20 cellular contexts compared by ENCODE assay signal in the genomic region with DNA sequence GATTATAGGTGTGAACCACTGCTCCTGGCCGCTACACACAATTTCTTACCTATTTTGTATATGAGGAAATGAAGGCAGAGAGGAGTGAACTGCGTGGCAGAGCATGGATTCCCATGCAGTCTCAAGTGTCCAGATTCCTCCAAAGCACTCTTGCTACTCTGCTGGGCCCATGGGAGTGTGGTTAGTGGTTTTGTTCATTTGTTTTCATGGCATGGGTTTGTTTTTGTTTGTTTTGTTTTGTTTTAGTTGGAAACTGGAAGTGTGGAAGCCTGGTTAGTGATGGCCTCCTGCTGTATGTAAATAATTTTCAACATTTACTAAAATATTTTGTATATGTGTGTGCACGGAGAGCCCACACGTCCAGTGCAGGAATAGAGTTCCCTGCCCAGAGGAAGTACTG.
DNase-seq lines count a peak whose midpoint lies in the region; ATAC-seq and TF ChIP-seq lines count a peak whose summit lies in the region.
"Had no signal": no experiment of that assay in that cellular context is flagged by ENCODE, and none has a peak within 500 bp of the region (broad histone marks: within the 10 kb centered on the region; RNA-seq: fewer than 3 reads in every experiment).

No MANE protein-coding gene starts in this region.

- no peaks in the 10 kb centered on the region for H3K27me3 ChIP-seq in breast epithelium
- H3K27me3 ChIP-seq in esophagus squamous epithelium, result no peaks in the 10 kb centered on the region
- H3K27me3 ChIP-seq in tibial nerve, result no peaks in the 10 kb centered on the region
- H3K27me3 ChIP-seq: BLaER1 had no signal

- 67 to 83% methylated on average over 4 of the region's 4 CpGs for WGBS in esophagus squamous epithelium, 2 donors
- WGBS in tibial nerve, 2 donors, result 79 to 81% methylated on average over 4 of the region's 4 CpGs

- H3K4me3 ChIP-seq in breast epithelium, result no peak overlapping the region
- no peak overlapping the region for H3K4me3 ChIP-seq in esophagus squamous epithelium
- H3K4me3 ChIP-seq in tibial nerve, result no peak overlapping the region
- H3K4me3 ChIP-seq: BLaER1 had no signal

- intact Hi-C loops in MCF 10A (cut with micrococcal nuclease), result loop anchor here (2.0 to 5.0 kb wide), 2 partner anchors 59 to 131 kb away; no protein-coding TSS in a partner anchor
- intact Hi-C loops in breast epithelium (cut with DNase I; ENCODE audit: low total_unique reads), result no loop called here
- intact Hi-C loops in esophagus squamous epithelium (cut with DNase I), result no loop called here

- peak; percentile 28 for DNase-seq in MCF 10A (ENCODE audit: unreplicated experiment)
- no peak for DNase-seq in breast epithelium (ENCODE audit: low spot score in 2 of 2)
- DNase-seq in chondrocyte (ENCODE audit: low spot score), result no peak
- DNase-seq in myocyte (ENCODE audit: low read depth), result peak; percentile 39
- DNase-seq in esophagus squamous epithelium (lab: John Stamatoyannopoulos, UW), result no peak
- no peak for DNase-seq in tibial nerve (ENCODE audit: low spot score in 2 of 2)
- no peak for DNase-seq in activated effector memory CD4-positive, alpha-beta T cell treated with anti-CD3 and anti-CD28 coated beads, Interleukin-2, amount 50 U/mL, for 16 hours
- DNase-seq: 8988T; CD4-positive, alpha-beta memory T cell; DMS153; DMS79; GDM1; GOT3; H7; HFFc6 had no signal

- CTCF ChIA-PET in MCF 10A (lab: Yijun Ruan, JAX), result interaction anchor here (0.7 to 2.0 kb wide), 6 partner anchors 58 to 245 kb away, joined by 3 to 9 read pairs (median 4); no protein-coding TSS in a partner anchor

- ATAC-seq in HG03175 (IDR thresholded peaks at IDR 0.05; ENCODE audit: unreplicated experiment), result no peak
- ATAC-seq: HCT116, HepG2 had no signal

- TF ChIP-seq EP300 in tibial nerve (IDR thresholded peaks at IDR 0.05), result no peak

- BruUV-seq in MCF 10A (replicated peaks; lab: Mats Ljungman, UMichigan), result no TSS peak

- H3K36me3 Mint-ChIP-seq in MCF 10A (ENCODE audit: insufficient read depth, unreplicated experiment), result no peaks in the 10 kb centered on the region
- no peaks in the 10 kb centered on the region for H3K36me3 Mint-ChIP-seq in chondrocyte (ENCODE audit: low read depth)
- H3K36me3 Mint-ChIP-seq: CD14-positive monocyte; CD4-positive, alpha-beta memory T cell had no signal

- H3K9me3 Mint-ChIP-seq in MCF 10A (ENCODE audit: unreplicated experiment) (no peaks in the 10 kb centered on the region), chondrocyte (ENCODE audit: low read depth) (no peaks in the 10 kb centered on the region)
- H3K9me3 Mint-ChIP-seq: HFFc6 had no signal

- H3K4me1 Mint-ChIP-seq in MCF 10A (ENCODE audit: insufficient read depth, unreplicated experiment) (peaks cover 7% of the 10 kb centered on the region), chondrocyte (ENCODE audit: low read depth) (peaks cover 56% of the 10 kb centered on the region)
- H3K4me1 Mint-ChIP-seq: CD4-positive, alpha-beta memory T cell had no signal

- H3K27ac Mint-ChIP-seq in MCF 10A (ENCODE audit: low read depth, unreplicated experiment), result no peak overlapping the region
- peak overlapping the region; percentile 36 for H3K27ac Mint-ChIP-seq in chondrocyte (ENCODE audit: unreplicated experiment)
- H3K27ac Mint-ChIP-seq: CD14-positive monocyte; CD4-positive, alpha-beta memory T cell; HFFc6 had no signal

- no peaks in the 10 kb centered on the region for H3K4me1 ChIP-seq in breast epithelium
- H3K4me1 ChIP-seq in esophagus squamous epithelium, result peaks cover 0 to 9% (median 5%) of the 10 kb centered on the region in 3 donors
- peaks cover 0 to 13% (median 5%) of the 10 kb centered on the region in 4 donors for H3K4me1 ChIP-seq in tibial nerve

- TF ChIP-seq POLR2A in breast epithelium (IDR thresholded peaks at IDR 0.05), result no peak
- no peak for TF ChIP-seq POLR2A in esophagus squamous epithelium (IDR thresholded peaks at IDR 0.05)
- TF ChIP-seq POLR2A in tibial nerve (IDR thresholded peaks at IDR 0.05), result no peak

- no peak overlapping the region for H3K27ac ChIP-seq in breast epithelium
- no peak overlapping the region for H3K27ac ChIP-seq in esophagus squamous epithelium
- no peak overlapping the region for H3K27ac ChIP-seq in tibial nerve
- H3K27ac ChIP-seq: BLaER1 had no signal

- H3K4me3 Mint-ChIP-seq in MCF 10A (ENCODE audit: unreplicated experiment), result no peak overlapping the region
- no peak overlapping the region for H3K4me3 Mint-ChIP-seq in chondrocyte (ENCODE audit: unreplicated experiment)
- H3K4me3 Mint-ChIP-seq: CD14-positive monocyte; CD4-positive, alpha-beta memory T cell; HFFc6 had no signal

- TF ChIP-seq CTCF in MCF 10A (IDR thresholded peaks at IDR 0.05; ENCODE audit: unreplicated experiment) (no peak), breast epithelium (IDR thresholded peaks at IDR 0.05) (no peak), chondrocyte (IDR thresholded peaks at IDR 0.05) (no peak), esophagus squamous epithelium (IDR thresholded peaks at IDR 0.05) (no peak), tibial nerve (IDR thresholded peaks at IDR 0.05) (no peak)

- no peaks in the 10 kb centered on the region for H3K36me3 ChIP-seq in breast epithelium
- H3K36me3 ChIP-seq in esophagus squamous epithelium, result no peaks in the 10 kb centered on the region
- H3K36me3 ChIP-seq in tibial nerve, result no peaks in the 10 kb centered on the region
- H3K36me3 ChIP-seq: BLaER1 had no signal

- POLR2A ChIA-PET in MCF 10A (lab: Yijun Ruan, JAX), result no interaction called here

- H3K27me3 Mint-ChIP-seq in MCF 10A (ENCODE audit: insufficient read depth, unreplicated experiment) (peaks cover 47% of the 10 kb centered on the region), chondrocyte (ENCODE audit: low read depth) (no peaks in the 10 kb centered on the region)

- H3K9me3 ChIP-seq in breast epithelium, result no peaks in the 10 kb centered on the region
- no peaks in the 10 kb centered on the region for H3K9me3 ChIP-seq in esophagus squamous epithelium
- no peaks in the 10 kb centered on the region for H3K9me3 ChIP-seq in tibial nerve

Comparison
In these comparisons a context has a peak if more than half of its experiments do, and no peak if none do; other contexts are left out.
1. DNase-seq: peak in MCF 10A (single experiment) and myocyte (single experiment); none in breast epithelium (0 of 2), chondrocyte (single experiment), esophagus squamous epithelium (single experiment), tibial nerve (0 of 2) and activated effector memory CD4-positive, alpha-beta T cell treated with anti-CD3 and anti-CD28 coated beads, Interleukin-2, amount 50 U/mL, for 16 hours (single experiment).